In the genomic region with DNA sequence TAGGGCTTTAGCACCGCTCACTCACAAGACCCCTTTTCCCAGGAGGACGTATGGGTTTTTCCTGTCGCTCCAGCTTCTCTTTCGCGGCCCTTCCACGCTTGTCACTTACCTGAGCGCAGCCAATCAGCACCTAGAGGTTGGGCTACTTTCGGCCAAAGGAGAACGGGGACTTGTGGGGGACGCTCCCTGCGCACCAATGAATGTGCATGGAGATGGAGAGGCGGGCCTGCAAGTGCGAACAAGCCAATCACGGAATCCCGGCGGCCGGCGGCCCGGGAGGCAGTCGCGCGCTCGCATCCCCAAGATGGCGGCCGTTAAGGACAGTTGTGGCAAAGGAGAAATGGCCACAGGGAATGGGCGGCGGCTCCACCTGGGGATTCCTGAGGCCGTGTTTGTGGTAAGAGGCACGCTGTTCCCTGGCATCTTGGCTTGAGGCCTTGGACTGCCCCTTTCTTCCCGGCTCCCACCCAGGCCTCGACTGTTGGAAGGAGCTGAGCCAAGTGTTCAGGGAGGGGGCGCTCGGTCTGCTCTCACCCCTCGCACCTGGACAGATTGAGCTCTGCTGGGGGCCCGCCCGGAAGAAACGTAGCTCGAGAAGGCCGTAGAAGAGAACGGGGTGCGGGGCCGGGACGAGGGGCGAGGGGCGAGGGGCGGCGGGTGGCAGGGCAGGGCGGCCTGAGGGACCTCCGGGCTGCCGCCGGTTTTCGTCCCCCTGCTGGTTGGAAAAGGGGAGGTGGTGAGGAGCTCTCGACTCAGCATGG, we compare ENCODE assay signal across 8 cellular contexts. TPM values are rescaled to one million over a fixed set of nuclear protein-coding genes. Genes with fewer than 3 reads are reported as not detected.
A peak's percentile ranks its signal among the peaks of the same experiment; 100 is the strongest.
DNase-seq lines count a peak whose midpoint lies in the region; ATAC-seq and TF ChIP-seq lines count a peak whose summit lies in the region.

A gene with protein sequence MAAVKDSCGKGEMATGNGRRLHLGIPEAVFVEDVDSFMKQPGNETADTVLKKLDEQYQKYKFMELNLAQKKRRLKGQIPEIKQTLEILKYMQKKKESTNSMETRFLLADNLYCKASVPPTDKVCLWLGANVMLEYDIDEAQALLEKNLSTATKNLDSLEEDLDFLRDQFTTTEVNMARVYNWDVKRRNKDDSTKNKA (plus strand): TSS at position 282 of the 761 bp plus-strand sequence. CDS start 23 bp downstream, at position 305.

- peak within 1 kb of the TSS; percentile 74 for H3K27ac ChIP-seq in smooth muscle cell (ENCODE audit: low read depth)

- TF ChIP-seq CTCF in WTC11 (IDR thresholded peaks at IDR 0.05): no peak
- peak; percentile 37 for TF ChIP-seq CTCF in cardiac fibroblast (IDR thresholded peaks at IDR 0.05; ENCODE audit: low read depth, low read length)
- TF ChIP-seq CTCF in smooth muscle cell (IDR thresholded peaks at IDR 0.05; ENCODE audit: borderline replicate concordance, insufficient read depth, poor library complexity, severe bottlenecking): peak; percentile 39

- WGBS in smooth muscle cell (ENCODE audit: low lambda C conversion rate): 37% methylated on average over 53 of the region's 53 CpGs

- peaks cover 7% of the 10 kb centered on the region for H3K36me3 Mint-ChIP-seq in WTC11

- H3K9ac ChIP-seq in smooth muscle cell (ENCODE audit: low read depth): peak within 1 kb of the TSS; percentile 90

- peak within 1 kb of the TSS; percentile 82 for H3K4me3 ChIP-seq in cardiac fibroblast (replicated peaks in 1 of 2; ENCODE audit: low read depth in 2 of 2, low read length in 2 of 2)
- peak within 1 kb of the TSS; percentile 81 for H3K4me3 ChIP-seq in smooth muscle cell

- H3K4me3 Mint-ChIP-seq in WTC11: peak within 1 kb of the TSS; percentile 97

- no peaks in the 10 kb centered on the region for H3F3A ChIP-seq in smooth muscle cell (ENCODE audit: low read depth)

- peak; percentile 99 for ATAC-seq in GM18909 (IDR thresholded peaks at IDR 0.05; ENCODE audit: poor library complexity, unreplicated experiment)
- ATAC-seq in HG03175 (IDR thresholded peaks at IDR 0.05; ENCODE audit: unreplicated experiment): peak; percentile 97
- ATAC-seq in WTC11: peak; percentile 99

- H3K4me1 ChIP-seq in smooth muscle cell (ENCODE audit: low read depth): peaks cover 5% of the 10 kb centered on the region

- no peaks in the 10 kb centered on the region for H3K27me3 ChIP-seq in smooth muscle cell (ENCODE audit: low read depth)

- H3K4me2 ChIP-seq in smooth muscle cell: peak within 1 kb of the TSS; percentile 85

- peaks cover 14% of the 10 kb centered on the region for H3K4me1 Mint-ChIP-seq in WTC11

- peaks cover 33% of the 10 kb centered on the region for H3K79me2 ChIP-seq in smooth muscle cell (ENCODE audit: low read depth)

- CTCF ChIA-PET in WTC11 (lab: Charles Lee): interaction anchor here (1.0 to 1.7 kb wide), 9 partner anchors 8 to 299 kb away, joined by 3 to 8 read pairs (median 4); no protein-coding TSS in a partner anchor

- peaks cover 13% of the 10 kb centered on the region for H3K27me3 Mint-ChIP-seq in WTC11 (ENCODE audit: low read depth)

- no peaks in the 10 kb centered on the region for H3K36me3 ChIP-seq in smooth muscle cell (ENCODE audit: low read depth)

- peak within 1 kb of the TSS; percentile 92 for H3K27ac Mint-ChIP-seq in WTC11

- no peaks in the 10 kb centered on the region for H3K9me3 ChIP-seq in smooth muscle cell (replicated peaks; ENCODE audit: low read depth)

- H3K9me3 Mint-ChIP-seq in WTC11: no peaks in the 10 kb centered on the region

- H4K20me1 ChIP-seq in smooth muscle cell (ENCODE audit: low read depth): no peaks in the 10 kb centered on the region

- POLR2A ChIA-PET in WTC11 (lab: Charles Lee): interaction anchor here (1.0 kb wide), 1 partner anchor 454 kb away, joined by 3 read pairs; no protein-coding TSS in a partner anchor

- H2AFZ ChIP-seq in smooth muscle cell (ENCODE audit: low read depth): peak within 1 kb of the TSS; percentile 91

- peak; percentile 91 for DNase-seq in AG08396 (ENCODE audit: low spot score)
- DNase-seq in NCI-H2227 treated with DMSO at 0.1 percent for 48 hours (lab: John Stamatoyannopoulos, UW): peak; percentile 88
- peak; percentile 82 for DNase-seq in WTC11 (ENCODE audit: low spot score)
- peak; percentile 96 to 97 for DNase-seq in cardiac fibroblast (ENCODE audit: low read depth in 2 of 2)
- peak; percentile 89 for DNase-seq in iPS-NIHi7 (ENCODE audit: extremely low spot score)
- peak; percentile 36 for DNase-seq in smooth muscle cell (lab: John Stamatoyannopoulos, UW; ENCODE audit: unreplicated experiment)

TF ChIP-seq in WTC11, 78 proteins besides CTCF, POLR2A, EP300 and RAD21:
- TF ChIP-seq NFYB (CRISPR knock-in tag; conservative IDR thresholded peaks at IDR 0.05; ENCODE audit: low read depth) (peak; percentile 91), NR1H2 (CRISPR knock-in tag; IDR thresholded peaks at IDR 0.05) (no peak), ZNF396 (CRISPR knock-in tag; IDR thresholded peaks at IDR 0.05; ENCODE audit: borderline replicate concordance) (no peak), RELA (CRISPR knock-in tag; IDR thresholded peaks at IDR 0.05; ENCODE audit: borderline replicate concordance) (no peak), ZNF263 (CRISPR knock-in tag; IDR thresholded peaks at IDR 0.05; ENCODE audit: low read depth) (no peak), MXD4 (CRISPR knock-in tag; IDR thresholded peaks at IDR 0.05; ENCODE audit: borderline replicate concordance) (no peak), CREB1 (CRISPR knock-in tag; IDR thresholded peaks at IDR 0.05) (no peak)

RNA-seq across cellular contexts. Expression of the gene that starts here (rescaled TPM):
- 50.5 to 69.3 TPM (median 60.0 TPM) in 3 replicates for total RNA-seq in WTC11 (2021)
- total RNA-seq in smooth muscle cell: 70.6 and 83.0 TPM in 2 replicates
- 55.8 and 63.3 TPM in 2 replicates for polyA plus RNA-seq in smooth muscle cell

Comparison
In these comparisons a context has a peak if more than half of its experiments do, and no peak if none do; other contexts are left out.
1. Peak in every context shown above with its lines: DNase-seq, ATAC-seq, H3K4me3 ChIP-seq and H3K27ac ChIP-seq.
2. DNase-seq: peak in every context shown above with its lines; median percentile 96 in cardiac fibroblast; 91 in AG08396; 89 in iPS-NIHi7; 88 in NCI-H2227 treated with DMSO at 0.1 percent for 48 hours; 82 in WTC11; 36 in smooth muscle cell.